ENCODE assay signal across 19 cellular contexts in the genomic region with DNA sequence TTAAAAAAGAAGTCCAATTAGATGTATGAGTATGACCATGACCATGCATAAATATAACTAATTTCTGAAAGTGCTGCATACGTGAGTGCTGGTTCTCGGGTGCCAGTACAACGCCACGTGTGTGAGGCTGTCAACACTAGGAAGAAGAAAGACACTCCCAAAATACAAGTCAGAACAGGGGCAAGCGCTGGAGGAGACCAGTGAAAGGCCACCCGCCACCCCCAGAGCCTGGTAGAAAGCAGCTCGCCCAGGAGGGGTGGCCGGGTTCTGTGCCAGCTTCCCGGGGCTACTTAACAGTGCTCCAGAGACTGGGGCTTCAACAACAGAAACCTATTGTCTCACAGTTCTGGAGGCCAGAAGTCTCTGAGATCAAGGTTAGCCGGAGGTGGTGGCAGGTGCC.
A peak's percentile ranks its signal among the peaks of the same experiment; 100 is the strongest.
DNase-seq lines count a peak whose midpoint lies in the region; ATAC-seq and TF ChIP-seq lines count a peak whose summit lies in the region.
"Had no signal": no experiment of that assay in that cellular context is flagged by ENCODE, and none has a peak within 500 bp of the region (broad histone marks: within the 10 kb centered on the region; RNA-seq: fewer than 3 reads in every experiment).

No MANE protein-coding gene starts in this region.

- peaks cover 15% of the 10 kb centered on the region for H3K4me1 Mint-ChIP-seq in activated CD8-positive, alpha-beta memory T cell treated with anti-CD3 and anti-CD28 coated beads, Interleukin-2, amount 10 ng/mL, durations not matched to agents 7 days and 5 days
- H3K4me1 Mint-ChIP-seq in CD14-positive monocyte: peaks cover 7% of the 10 kb centered on the region

- CTCF ChIA-PET in activated CD8-positive, alpha-beta memory T cell treated with anti-CD3 and anti-CD28 coated beads, Interleukin-2, amount 10 ng/mL, durations not matched to agents 7 days and 5 days (lab: Charles Lee): no interaction called here

- TF ChIP-seq CTCF in coronary artery (IDR thresholded peaks at IDR 0.05): no peak
- TF ChIP-seq CTCF in upper lobe of right lung (IDR thresholded peaks at IDR 0.05): no peak
- TF ChIP-seq CTCF in CD14-positive monocyte (IDR thresholded peaks at IDR 0.05): no peak

- no peaks in the 10 kb centered on the region for H3K36me3 Mint-ChIP-seq in activated CD8-positive, alpha-beta memory T cell treated with anti-CD3 and anti-CD28 coated beads, Interleukin-2, amount 10 ng/mL, durations not matched to agents 7 days and 5 days
- H3K36me3 Mint-ChIP-seq in CD14-positive monocyte: no peaks in the 10 kb centered on the region
- H3K36me3 Mint-ChIP-seq: CD8-positive, alpha-beta memory T cell had no signal

- DNase-seq in activated CD8-positive, alpha-beta memory T cell treated with anti-CD3 and anti-CD28 coated beads, Interleukin-2, amount 50 U/mL, for 4 hours: peak; percentile 2
- DNase-seq in activated CD8-positive, alpha-beta memory T cell treated with anti-CD3 and anti-CD28 coated beads, Interleukin-2, amount 10 ng/mL, durations not matched to agents 7 days and 5 days: no peak
- peak; percentile 52 for DNase-seq in coronary artery (ENCODE audit: low spot score)
- DNase-seq in posterior vena cava (ENCODE audit: low spot score): peak; percentile 75
- DNase-seq in upper lobe of right lung: peak; percentile 23
- DNase-seq in CD14-positive monocyte (ENCODE audit: low spot score): no peak
- DNase-seq in NCI-H2081 treated with DMSO at 0.1 percent for 48 hours (lab: John Stamatoyannopoulos, UW): no peak
- no peak for DNase-seq in NCI-H82 treated with DMSO at 0.1 percent for 48 hours (lab: John Stamatoyannopoulos, UW; ENCODE audit: unreplicated experiment)
- DNase-seq: AML-193; CD8-positive, alpha-beta memory T cell; COR-L47; DMS 273 treated with DMSO at 0.1 percent for 48 hours; DMS53; DND-41; EL; GM23248 had no signal

- no peak overlapping the region for H3K27ac Mint-ChIP-seq in activated CD8-positive, alpha-beta memory T cell treated with anti-CD3 and anti-CD28 coated beads, Interleukin-2, amount 10 ng/mL, durations not matched to agents 7 days and 5 days
- no peak overlapping the region for H3K27ac Mint-ChIP-seq in CD14-positive monocyte

- H3K4me3 Mint-ChIP-seq in activated CD8-positive, alpha-beta memory T cell treated with anti-CD3 and anti-CD28 coated beads, Interleukin-2, amount 10 ng/mL, durations not matched to agents 7 days and 5 days: no peak overlapping the region
- H3K4me3 Mint-ChIP-seq in CD14-positive monocyte: no peak overlapping the region
- H3K4me3 Mint-ChIP-seq: CD8-positive, alpha-beta memory T cell had no signal

- H3K4me3 ChIP-seq in coronary artery (no peak overlapping the region), upper lobe of right lung (no peak overlapping the region)
- H3K4me3 ChIP-seq: A549, GM23248, HAP-1 had no signal

- no peaks in the 10 kb centered on the region for H3K9me3 ChIP-seq in upper lobe of right lung
- H3K9me3 ChIP-seq: A549, HAP-1 had no signal

- H3K27ac ChIP-seq in coronary artery (no peak overlapping the region), upper lobe of right lung (no peak overlapping the region)
- H3K27ac ChIP-seq: 22Rv1, A549, GM23248 had no signal

- no peaks in the 10 kb centered on the region for H3K4me1 ChIP-seq in upper lobe of right lung
- H3K4me1 ChIP-seq: A549, HAP-1 had no signal

- no peaks in the 10 kb centered on the region for H3K36me3 ChIP-seq in upper lobe of right lung
- H3K36me3 ChIP-seq: HAP-1 had no signal

- intact Hi-C loops in posterior vena cava (cut with DNase I): no loop called here
- intact Hi-C loops in upper lobe of right lung (cut with DNase I): no loop called here
- intact Hi-C loops in CD14-positive monocyte (cut with micrococcal nuclease): no loop called here

- ATAC-seq in activated CD8-positive, alpha-beta memory T cell treated with anti-CD3 and anti-CD28 coated beads, Interleukin-2, amount 10 ng/mL, durations not matched to agents 7 days and 5 days: no peak
- no peak for ATAC-seq in upper lobe of right lung
- ATAC-seq: A549 had no signal

- H3K27me3 ChIP-seq in upper lobe of right lung: peaks cover 6% of the 10 kb centered on the region

- H3K9me3 Mint-ChIP-seq in activated CD8-positive, alpha-beta memory T cell treated with anti-CD3 and anti-CD28 coated beads, Interleukin-2, amount 10 ng/mL, durations not matched to agents 7 days and 5 days (ENCODE audit: low read depth): no peaks in the 10 kb centered on the region
- H3K9me3 Mint-ChIP-seq in CD14-positive monocyte: no peaks in the 10 kb centered on the region
- H3K9me3 Mint-ChIP-seq: CD8-positive, alpha-beta memory T cell had no signal

- peaks cover 29% of the 10 kb centered on the region for H3K27me3 Mint-ChIP-seq in activated CD8-positive, alpha-beta memory T cell treated with anti-CD3 and anti-CD28 coated beads, Interleukin-2, amount 10 ng/mL, durations not matched to agents 7 days and 5 days
- H3K27me3 Mint-ChIP-seq in CD14-positive monocyte (ENCODE audit: low read depth in 3 of 3): peaks cover 22 to 58% (median 34%) of the 10 kb centered on the region in 3 donors

Comparison
In these comparisons a context has a peak if more than half of its experiments do, and no peak if none do; other contexts are left out.
1. DNase-seq: peak in activated CD8-positive, alpha-beta memory T cell treated with anti-CD3 and anti-CD28 coated beads, Interleukin-2, amount 50 U/mL, for 4 hours (single experiment), coronary artery (single experiment), posterior vena cava (single experiment) and upper lobe of right lung (single experiment); none in activated CD8-positive, alpha-beta memory T cell treated with anti-CD3 and anti-CD28 coated beads, Interleukin-2, amount 10 ng/mL, durations not matched to agents 7 days and 5 days (single experiment), CD14-positive monocyte (single experiment), NCI-H2081 treated with DMSO at 0.1 percent for 48 hours (single experiment) and NCI-H82 treated with DMSO at 0.1 percent for 48 hours (single experiment).